10 cellular contexts compared by ENCODE assay signal in the genomic region with DNA sequence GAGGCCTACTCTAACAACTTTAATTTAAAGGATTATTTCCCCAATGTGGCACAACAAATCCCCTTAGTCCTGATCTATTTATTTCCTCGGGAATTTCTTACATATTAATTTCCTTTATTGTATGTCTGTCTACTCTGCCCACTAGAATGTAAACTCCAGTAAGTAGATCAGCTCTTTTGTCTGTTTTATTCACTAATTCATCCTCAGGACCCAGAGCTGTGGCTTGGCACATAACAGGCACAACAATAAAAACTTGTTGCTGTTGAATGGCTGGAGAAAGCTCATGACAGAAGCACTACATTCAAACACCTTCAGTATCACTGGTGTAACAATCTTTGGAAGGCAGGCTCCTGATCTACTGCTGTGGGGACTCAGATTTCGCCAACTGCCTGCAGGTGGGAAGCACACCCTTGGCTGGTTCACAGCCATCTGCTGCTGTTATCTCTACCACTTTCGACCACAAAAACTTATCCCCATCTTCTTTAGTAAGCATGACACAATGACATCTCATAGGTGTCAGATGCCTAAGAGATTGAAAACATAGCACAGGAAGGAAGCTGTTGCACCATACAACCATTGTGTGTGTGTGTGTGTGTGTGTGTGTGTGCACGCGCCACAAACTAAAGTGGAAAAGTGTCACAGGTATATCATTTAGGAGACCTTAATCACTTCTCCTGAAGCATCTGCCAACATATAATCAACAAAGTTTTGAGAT. TPM values are rescaled to one million over a fixed set of nuclear protein-coding genes. Genes with fewer than 3 reads are reported as not detected.
A peak's percentile ranks its signal among the peaks of the same experiment; 100 is the strongest.
DNase-seq lines count a peak whose midpoint lies in the region; ATAC-seq and TF ChIP-seq lines count a peak whose summit lies in the region.
"Had no signal": no experiment of that assay in that cellular context is flagged by ENCODE, and none has a peak within 500 bp of the region (broad histone marks: within the 10 kb centered on the region; RNA-seq: fewer than 3 reads in every experiment).

No MANE protein-coding gene starts in this region.

- peak overlapping the region; percentile 88 to 95 (median 93) for H3K27ac Mint-ChIP-seq in CD4-positive, CD25-positive, alpha-beta regulatory T cell
- peak overlapping the region; percentile 42 for H3K27ac Mint-ChIP-seq in endodermal cell

- no peaks in the 10 kb centered on the region for H3K27me3 Mint-ChIP-seq in CD4-positive, CD25-positive, alpha-beta regulatory T cell
- H3K27me3 Mint-ChIP-seq in endodermal cell (ENCODE audit: insufficient read depth) = no peaks in the 10 kb centered on the region

- no peaks in the 10 kb centered on the region for H3K9me3 ChIP-seq in CD4-positive, CD25-positive, alpha-beta regulatory T cell (ENCODE audit: control insufficient read depth in 2 of 2, low read length in 2 of 2)
- H3K9me3 ChIP-seq in endodermal cell (ENCODE audit: control insufficient read depth, low read length) = no peaks in the 10 kb centered on the region

- no peak for TF ChIP-seq CTCF in GM20000 (IDR thresholded peaks at IDR 0.05; ENCODE audit: extremely low read depth, missing control alignments)
- TF ChIP-seq CTCF in endodermal cell (conservative IDR thresholded peaks at IDR 0.05) = no peak
- no peak for TF ChIP-seq CTCF in coronary artery (IDR thresholded peaks at IDR 0.05)

- peak in 2 of 3 donors; percentile 59 to 86 for DNase-seq in CD4-positive, CD25-positive, alpha-beta regulatory T cell
- DNase-seq in GM20000 (ENCODE audit: low spot score) (peak; percentile 45), RPMI8226 (peak; percentile 45), endodermal cell (peak; percentile 81), COLO829 (ENCODE audit: low spot score) (no peak), coronary artery (ENCODE audit: low spot score) (no peak), NCI-H1694 treated with DMSO at 0.1 percent for 48 hours (lab: John Stamatoyannopoulos, UW) (no peak)
- DNase-seq: anterior cingulate cortex, NCI-H2081 had no signal

- no peaks in the 10 kb centered on the region for H3K36me3 ChIP-seq in CD4-positive, CD25-positive, alpha-beta regulatory T cell (ENCODE audit: control insufficient read depth, insufficient read depth, low read length)
- H3K36me3 ChIP-seq in endodermal cell (ENCODE audit: control insufficient read depth, insufficient read depth, low read length) = peaks cover 13% of the 10 kb centered on the region

- peaks cover 19 to 84% (median 66%) of the 10 kb centered on the region in 4 donors for H3K4me1 Mint-ChIP-seq in CD4-positive, CD25-positive, alpha-beta regulatory T cell
- H3K4me1 Mint-ChIP-seq in endodermal cell = peaks cover 27% of the 10 kb centered on the region

- H3K4me3 ChIP-seq in CD4-positive, CD25-positive, alpha-beta regulatory T cell (ENCODE audit: low read depth, low read length) = peak overlapping the region; percentile 57
- H3K4me3 ChIP-seq in endodermal cell (ENCODE audit: low read length) = peak overlapping the region; percentile 38
- no peak overlapping the region for H3K4me3 ChIP-seq in coronary artery

- peak overlapping the region; percentile 79 for H3K27ac ChIP-seq in CD4-positive, CD25-positive, alpha-beta regulatory T cell (ENCODE audit: insufficient read depth, low read length, poor library complexity, severe bottlenecking)
- peak overlapping the region; percentile 9 for H3K27ac ChIP-seq in endodermal cell (ENCODE audit: low read depth, low read length)
- H3K27ac ChIP-seq in coronary artery = no peak overlapping the region

- H3K9ac ChIP-seq in endodermal cell (ENCODE audit: extremely low read depth, low read length, poor library complexity, severe bottlenecking) = peak overlapping the region; percentile 52

- no peaks in the 10 kb centered on the region for H3K27me3 ChIP-seq in CD4-positive, CD25-positive, alpha-beta regulatory T cell (ENCODE audit: control insufficient read depth, insufficient read depth, low read length)
- no peaks in the 10 kb centered on the region for H3K27me3 ChIP-seq in endodermal cell (ENCODE audit: control insufficient read depth, insufficient read depth, low read length, poor library complexity, severe bottlenecking)

- peak; percentile 74 to 84 for ATAC-seq in CD4-positive, CD25-positive, alpha-beta regulatory T cell (ENCODE audit: low read depth in 2 of 2)
- no peak for ATAC-seq in GM19467 (IDR thresholded peaks at IDR 0.05; ENCODE audit: unreplicated experiment)

- no peaks in the 10 kb centered on the region for H3K36me3 Mint-ChIP-seq in CD4-positive, CD25-positive, alpha-beta regulatory T cell
- peaks cover 10% of the 10 kb centered on the region for H3K36me3 Mint-ChIP-seq in endodermal cell (ENCODE audit: low read depth)

- 76 to 83% methylated on average over 2 to 4 of the region's 5 CpGs for WGBS in endodermal cell (ENCODE audit: insufficient coverage in 1 of 2, insufficient read length in 1 of 2), 2 experiments

- H3K9me3 Mint-ChIP-seq in CD4-positive, CD25-positive, alpha-beta regulatory T cell = no peaks in the 10 kb centered on the region
- H3K9me3 Mint-ChIP-seq in endodermal cell = no peaks in the 10 kb centered on the region

- H3K4me3 Mint-ChIP-seq in CD4-positive, CD25-positive, alpha-beta regulatory T cell = peak overlapping the region; percentile 52 to 81 (median 62)
- H3K4me3 Mint-ChIP-seq in endodermal cell = no peak overlapping the region

- H3K4me1 ChIP-seq in CD4-positive, CD25-positive, alpha-beta regulatory T cell (ENCODE audit: control insufficient read depth, insufficient read depth, low read length, poor library complexity, severe bottlenecking) = peaks cover 40% of the 10 kb centered on the region
- peaks cover 16% of the 10 kb centered on the region for H3K4me1 ChIP-seq in endodermal cell (ENCODE audit: control insufficient read depth, insufficient read depth, low read length)

RNA-seq across cellular contexts. Expression of gene HIRA, which starts 11.9 kb away (rescaled TPM):
- total RNA-seq in CD4-positive, CD25-positive, alpha-beta regulatory T cell = 30.2 TPM
- polyA plus RNA-seq in CD4-positive, CD25-positive, alpha-beta regulatory T cell = 1 to 10 TPM; 1.4 to 6.2 (median 2.6) TPM
- total RNA-seq in endodermal cell = 10 to 100 TPM; 44.8 to 46.6 TPM
- 31.6 TPM for polyA plus RNA-seq in endodermal cell (2013, experiment 1 of 2)
- polyA plus RNA-seq in endodermal cell (2013, experiment 2 of 2) = 31.8 TPM

RNA-seq across cellular contexts. Expression of gene MRPL40, which starts 12.7 kb away (rescaled TPM):
- 12.1 TPM for total RNA-seq in CD4-positive, CD25-positive, alpha-beta regulatory T cell
- polyA plus RNA-seq in CD4-positive, CD25-positive, alpha-beta regulatory T cell = 10 to 100 TPM; 59.5 to 75.5 (median 60.9) TPM
- 10 to 100 TPM; 20.3 to 26.5 TPM for total RNA-seq in endodermal cell
- 26.6 TPM for polyA plus RNA-seq in endodermal cell (2013, experiment 1 of 2)
- 24.3 TPM for polyA plus RNA-seq in endodermal cell (2013, experiment 2 of 2)

RNA-seq across cellular contexts. Expression of gene C22orf39, which starts 27.9 kb away (rescaled TPM):
- 37.2 TPM for total RNA-seq in CD4-positive, CD25-positive, alpha-beta regulatory T cell
- 10 to 100 TPM; 45.7 to 73.0 (median 62.7) TPM for polyA plus RNA-seq in CD4-positive, CD25-positive, alpha-beta regulatory T cell
- 10 to 100 TPM; 27.4 to 31.5 TPM for total RNA-seq in endodermal cell
- 54.2 TPM for polyA plus RNA-seq in endodermal cell (2013, experiment 1 of 2)
- polyA plus RNA-seq in endodermal cell (2013, experiment 2 of 2) = 51.1 TPM

RNA-seq across cellular contexts. Expression of gene UFD1, which starts 59.4 kb away (rescaled TPM):
- 97.7 TPM for total RNA-seq in CD4-positive, CD25-positive, alpha-beta regulatory T cell
- polyA plus RNA-seq in CD4-positive, CD25-positive, alpha-beta regulatory T cell = 100 to 1,000 TPM; 113 to 146 (median 127) TPM
- 10 to 100 TPM; 67.7 to 69.2 TPM for total RNA-seq in endodermal cell
- polyA plus RNA-seq in endodermal cell (2013, experiment 1 of 2) = 50.1 TPM
- 54.0 TPM for polyA plus RNA-seq in endodermal cell (2013, experiment 2 of 2)

Comparison
In these comparisons a context has a peak if more than half of its experiments do, and no peak if none do; other contexts are left out.
1. DNase-seq: peak in CD4-positive, CD25-positive, alpha-beta regulatory T cell (2 of 3), GM20000 (single experiment), RPMI8226 (single experiment) and endodermal cell (single experiment); none in COLO829 (single experiment), coronary artery (single experiment) and NCI-H1694 treated with DMSO at 0.1 percent for 48 hours (single experiment).
2. H3K27ac ChIP-seq: peak in CD4-positive, CD25-positive, alpha-beta regulatory T cell (single experiment) and endodermal cell (single experiment); none in coronary artery (0 of 2).